ENCODE assay signal across 1 cellular context in the genomic region with DNA sequence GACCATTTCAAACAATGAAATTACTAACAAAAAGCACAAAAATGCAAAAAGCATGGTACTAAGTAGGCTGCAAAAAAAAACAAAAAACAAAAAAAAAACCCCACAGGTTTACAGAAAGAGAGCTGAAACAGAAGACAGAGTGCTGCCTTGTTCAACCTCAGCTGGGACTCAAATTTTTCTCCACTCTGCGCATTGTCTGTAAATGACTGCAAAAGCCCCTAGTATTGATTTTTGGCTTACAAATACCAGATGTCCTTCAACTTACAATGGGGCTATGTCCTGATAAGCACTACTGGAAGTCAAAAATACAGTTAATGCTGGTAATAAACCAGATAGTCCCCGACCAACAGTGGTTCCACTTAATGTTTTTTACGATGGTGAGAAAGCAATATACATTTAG.
TF ChIP-seq lines count a peak whose summit lies in the region.

No MANE protein-coding gene starts in this region.

TF ChIP-seq in HepG2, 621 proteins besides CTCF, POLR2A, EP300 and RAD21 (continued from another document):
- TF ChIP-seq THRA (CRISPR knock-in tag; IDR thresholded peaks at IDR 0.05; ENCODE audit: borderline replicate concordance): peak; percentile 61; the same call in 1 of the 2 replicates
- 0 out of 2 replicates have a peak, but pooled peaks have one; percentile 45 for TF ChIP-seq HOMEZ (CRISPR knock-in tag; IDR thresholded peaks at IDR 0.05; ENCODE audit: low read depth)
- TF ChIP-seq, protein P1, sequence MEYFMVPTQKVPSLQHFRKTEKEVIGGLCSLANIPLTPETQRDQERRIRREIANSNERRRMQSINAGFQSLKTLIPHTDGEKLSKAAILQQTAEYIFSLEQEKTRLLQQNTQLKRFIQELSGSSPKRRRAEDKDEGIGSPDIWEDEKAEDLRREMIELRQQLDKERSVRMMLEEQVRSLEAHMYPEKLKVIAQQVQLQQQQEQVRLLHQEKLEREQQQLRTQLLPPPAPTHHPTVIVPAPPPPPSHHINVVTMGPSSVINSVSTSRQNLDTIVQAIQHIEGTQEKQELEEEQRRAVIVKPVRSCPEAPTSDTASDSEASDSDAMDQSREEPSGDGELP (IDR thresholded peaks at IDR 0.05; ENCODE audit: borderline replicate concordance, low read depth): peak; percentile 45; the same call in 1 of the 2 replicates
- peak; percentile 35; the same call in 1 of the 2 replicates for TF ChIP-seq BCL6 (CRISPR knock-in tag; IDR thresholded peaks at IDR 0.05)
- TF ChIP-seq KLF15 (CRISPR knock-in tag; IDR thresholded peaks at IDR 0.05; ENCODE audit: borderline replicate concordance): no peak
- TF ChIP-seq PATZ1 (CRISPR knock-in tag; IDR thresholded peaks at IDR 0.05): peak; percentile 27; the same call in 1 of the 2 replicates
- no peak for TF ChIP-seq ZNF225 (CRISPR knock-in tag; IDR thresholded peaks at IDR 0.05)
- TF ChIP-seq ZSCAN29 (CRISPR knock-in tag; conservative IDR thresholded peaks at IDR 0.05): 0 out of 2 replicates have a peak, but pooled peaks have one; percentile 45
- TF ChIP-seq CREB1 (IDR thresholded peaks at IDR 0.05): no peak
- TF ChIP-seq CREB1 (CRISPR knock-in tag; IDR thresholded peaks at IDR 0.05): peak; percentile 49; the same call in 1 of the 2 replicates
- TF ChIP-seq, protein P2, sequence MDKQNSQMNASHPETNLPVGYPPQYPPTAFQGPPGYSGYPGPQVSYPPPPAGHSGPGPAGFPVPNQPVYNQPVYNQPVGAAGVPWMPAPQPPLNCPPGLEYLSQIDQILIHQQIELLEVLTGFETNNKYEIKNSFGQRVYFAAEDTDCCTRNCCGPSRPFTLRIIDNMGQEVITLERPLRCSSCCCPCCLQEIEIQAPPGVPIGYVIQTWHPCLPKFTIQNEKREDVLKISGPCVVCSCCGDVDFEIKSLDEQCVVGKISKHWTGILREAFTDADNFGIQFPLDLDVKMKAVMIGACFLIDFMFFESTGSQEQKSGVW (CRISPR knock-in tag; IDR thresholded peaks at IDR 0.05; ENCODE audit: borderline replicate concordance): no peak
- peak; percentile 90 for TF ChIP-seq GATAD2A (CRISPR knock-in tag; IDR thresholded peaks at IDR 0.05)
- TF ChIP-seq NCOA2 (CRISPR knock-in tag; IDR thresholded peaks at IDR 0.05): peak; percentile 63
- TF ChIP-seq RARA (CRISPR knock-in tag; IDR thresholded peaks at IDR 0.05): peak; percentile 30; the same call in 1 of the 2 replicates
- TF ChIP-seq FOXA3 (CRISPR knock-in tag; IDR thresholded peaks at IDR 0.05): peak; percentile 51; the same call in 1 of the 2 replicates
- no peak for TF ChIP-seq U2AF1 (optimal IDR thresholded peaks at IDR 0.05; ENCODE audit: low read depth, low read length)
- peak; percentile 10; the same call in 1 of the 2 replicates for TF ChIP-seq SALL1 (CRISPR knock-in tag; IDR thresholded peaks at IDR 0.05)
- TF ChIP-seq SOX6 (IDR thresholded peaks at IDR 0.05): no peak
- TF ChIP-seq SOX6 (CRISPR knock-in tag; IDR thresholded peaks at IDR 0.05): peak; percentile 93
- no peak for TF ChIP-seq KMT2B (CRISPR knock-in tag; IDR thresholded peaks at IDR 0.05)
